Comparison of ENCODE assay signal across 1 cellular context in genomic region chr17:39776267-39776666, GRCh38.
A peak's percentile ranks its signal among the peaks of the same experiment; 100 is the strongest.
TF ChIP-seq lines count a peak whose summit lies in the region.

No MANE protein-coding gene starts in this region.

TF ChIP-seq in GM12878, 131 proteins besides CTCF, POLR2A, EP300 and RAD21:
- TF ChIP-seq, protein P1, sequence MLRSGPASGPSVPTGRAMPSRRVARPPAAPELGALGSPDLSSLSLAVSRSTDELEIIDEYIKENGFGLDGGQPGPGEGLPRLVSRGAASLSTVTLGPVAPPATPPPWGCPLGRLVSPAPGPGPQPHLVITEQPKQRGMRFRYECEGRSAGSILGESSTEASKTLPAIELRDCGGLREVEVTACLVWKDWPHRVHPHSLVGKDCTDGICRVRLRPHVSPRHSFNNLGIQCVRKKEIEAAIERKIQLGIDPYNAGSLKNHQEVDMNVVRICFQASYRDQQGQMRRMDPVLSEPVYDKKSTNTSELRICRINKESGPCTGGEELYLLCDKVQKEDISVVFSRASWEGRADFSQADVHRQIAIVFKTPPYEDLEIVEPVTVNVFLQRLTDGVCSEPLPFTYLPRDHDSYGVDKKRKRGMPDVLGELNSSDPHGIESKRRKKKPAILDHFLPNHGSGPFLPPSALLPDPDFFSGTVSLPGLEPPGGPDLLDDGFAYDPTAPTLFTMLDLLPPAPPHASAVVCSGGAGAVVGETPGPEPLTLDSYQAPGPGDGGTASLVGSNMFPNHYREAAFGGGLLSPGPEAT (IDR thresholded peaks at IDR 0.05; ENCODE audit: low read depth) = peak; percentile 17; the same call in 1 of the 2 replicates
- TF ChIP-seq BHLHE40 (IDR thresholded peaks at IDR 0.05; ENCODE audit: borderline replicate concordance in 1 of 2, low read depth in 2 of 2, low read length in 1 of 2) (0 out of 4 replicates have a peak, but pooled peaks of 1 of the 2 experiments have one; percentile 10), BCLAF1 (IDR thresholded peaks at IDR 0.05) (0 out of 2 replicates have a peak, but pooled peaks have one; percentile 20), JUNB (IDR thresholded peaks at IDR 0.05) (0 out of 2 replicates have a peak, but pooled peaks have one; percentile 21), FOXM1 (IDR thresholded peaks at IDR 0.05; ENCODE audit: low read depth, low read length) (0 out of 2 replicates have a peak, but pooled peaks have one; percentile 14), GATAD2B (conservative IDR thresholded peaks at IDR 0.05; ENCODE audit: low read depth) (no peak), RB1 (IDR thresholded peaks at IDR 0.05; ENCODE audit: borderline replicate concordance) (no peak)
TF ChIP-seq in GM12878: peak in this region for 5.
